Comparison of ENCODE assay signal across 17 cellular contexts in the genomic region with DNA sequence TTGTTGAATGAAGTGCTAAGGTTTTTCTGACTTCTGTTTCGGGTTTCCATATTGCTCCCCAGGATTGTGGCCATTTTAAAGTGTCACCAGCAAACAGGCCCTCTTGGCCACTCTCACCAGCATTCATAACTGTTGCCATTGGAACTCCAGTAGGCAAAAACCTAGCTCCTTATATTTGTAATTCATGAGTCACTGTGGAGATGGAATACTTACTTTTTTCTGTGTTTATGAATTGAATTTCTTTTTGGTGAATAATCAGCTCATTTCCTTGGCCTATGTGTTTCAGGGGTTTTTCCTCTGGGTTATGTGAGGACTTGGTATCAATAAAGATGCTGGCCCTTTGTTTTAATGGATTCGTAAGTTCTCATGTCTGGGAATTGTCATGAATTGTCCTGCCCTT.
DNase-seq lines count a peak whose midpoint lies in the region; ATAC-seq and FAIRE-seq lines count a peak whose summit lies in the region.
"Had no signal": no experiment of that assay in that cellular context is flagged by ENCODE, and none has a peak within 500 bp of the region (broad histone marks: within the 10 kb centered on the region; RNA-seq: fewer than 3 reads in every experiment).

No MANE protein-coding gene starts in this region.

- DNase-seq in AG08396 (ENCODE audit: low spot score): peak; percentile 68
- DNase-seq in HS-5 (ENCODE audit: low read depth): peak; percentile 69
- peak; percentile 40 for DNase-seq in astrocyte of the hippocampus (ENCODE audit: low read depth, low spot score)
- DNase-seq in hepatic stellate cell (ENCODE audit: low spot score): peak; percentile 72
- DNase-seq in GM19239 (ENCODE audit: insufficient read length, low spot score): no peak
- DNase-seq in 8988T: no peak
- DNase-seq: activated gamma-delta T cell treated with Interleukin-2 at 50 U/mL for 16 hours; effector CD8-positive, alpha-beta T cell; naive thymus-derived CD8-positive, alpha-beta T cell; NCI-H82; psoas muscle; T-helper 2 cell; uterus had no signal

- no peak for FAIRE-seq in GM19239 (lab: Jason Lieb, UNC)

- ATAC-seq in GM19035 (IDR thresholded peaks at IDR 0.05; ENCODE audit: unreplicated experiment) (no peak), GM19328 (IDR thresholded peaks at IDR 0.05; ENCODE audit: unreplicated experiment) (no peak)
- ATAC-seq: activated CD4-positive, CD25-positive, alpha-beta regulatory T cell treated with anti-CD3 and anti-CD28 coated beads, Interleukin-2, amount 50 U/mL, for 24 hours; naive thymus-derived CD8-positive, alpha-beta T cell; psoas muscle; Right ventricle myocardium inferior had no signal

Comparison
In these comparisons a context has a peak if more than half of its experiments do, and no peak if none do; other contexts are left out.
1. DNase-seq: peak in AG08396 (single experiment), HS-5 (single experiment), astrocyte of the hippocampus (single experiment) and hepatic stellate cell (single experiment); none in GM19239 (single experiment) and 8988T (single experiment).